ENCODE assay signal across 19 cellular contexts in the genomic region with DNA sequence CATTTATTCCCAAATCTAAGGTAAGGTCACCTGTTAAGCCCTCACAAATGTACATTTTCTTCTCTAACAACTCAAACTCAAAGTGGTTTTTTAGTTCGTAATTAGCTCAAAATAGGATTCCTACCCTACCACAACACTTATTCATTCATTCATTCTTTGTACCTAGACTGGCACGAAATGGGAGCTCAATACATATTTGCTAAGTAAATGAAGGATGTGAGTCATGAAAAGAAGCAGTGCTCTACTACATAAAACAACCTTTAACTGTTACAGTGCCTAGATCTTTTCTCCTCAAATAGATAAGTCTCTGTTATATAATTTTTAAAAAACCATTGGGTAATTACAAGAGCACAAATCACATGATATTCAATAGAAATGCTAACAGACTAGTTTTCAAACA.
"Had no signal": no experiment of that assay in that cellular context is flagged by ENCODE, and none has a peak within 500 bp of the region (broad histone marks: within the 10 kb centered on the region; RNA-seq: fewer than 3 reads in every experiment).

No MANE protein-coding gene starts in this region.

- H3K27ac Mint-ChIP-seq: nephron had no signal

- H3K4me3 Mint-ChIP-seq: activated naive CD4-positive, alpha-beta T cell treated with anti-CD3 and anti-CD28 coated beads, Interleukin-2, amount 10 ng/mL, durations not matched to agents 7 days and 5 days; nephron had no signal

- H3K4me1 ChIP-seq: ascending aorta, breast epithelium, sigmoid colon, thyroid gland had no signal

- H3K4me1 Mint-ChIP-seq: nephron had no signal

- H3K27ac ChIP-seq: ascending aorta, breast epithelium, foreskin keratinocyte, left ventricle myocardium inferior, sigmoid colon, thyroid gland had no signal

- H3K27me3 ChIP-seq: ascending aorta, breast epithelium, foreskin keratinocyte, sigmoid colon, thyroid gland had no signal

- H3K4me3 ChIP-seq: ascending aorta, breast epithelium, left ventricle myocardium inferior, sigmoid colon, thyroid gland had no signal

- H3K9me3 Mint-ChIP-seq: activated naive CD4-positive, alpha-beta T cell treated with anti-CD3 and anti-CD28 coated beads, Interleukin-2, amount 10 ng/mL, durations not matched to agents 7 days and 5 days; nephron had no signal

- H3K36me3 ChIP-seq: breast epithelium had no signal

- H3K9me3 ChIP-seq: ascending aorta, breast epithelium, left ventricle myocardium inferior, sigmoid colon, thyroid gland had no signal

- H3K27me3 Mint-ChIP-seq: activated naive CD4-positive, alpha-beta T cell treated with anti-CD3 and anti-CD28 coated beads, Interleukin-2, amount 10 ng/mL, durations not matched to agents 7 days and 5 days had no signal

- DNase-seq: activated effector memory CD4-positive, alpha-beta T cell treated with Interleukin-2 at 50 U/mL for 16 hours; activated naive CD4-positive, alpha-beta T cell treated with anti-CD3 and anti-CD28 coated beads, Interleukin-2, amount 10 ng/mL, durations not matched to agents 7 days and 5 days; effector memory CD4-positive, alpha-beta T cell; glutamatergic neuron; hypothalamus; kidney glomerular epithelial cell; left ventricle myocardium inferior; mammary epithelial cell; midbrain; posterior cingulate gyrus; sigmoid colon; stimulated activated naive CD4-positive, alpha-beta T cell treated with Interleukin-2 at 50 U/mL for 16 hours; T1000; thyroid gland had no signal

- ATAC-seq: activated CD4-positive, CD25-positive, alpha-beta regulatory T cell treated with anti-CD3 and anti-CD28 coated beads, Interleukin-2, amount 50 U/mL, for 24 hours; foreskin keratinocyte had no signal
